1 cellular context compared by ENCODE assay signal in the genomic region with DNA sequence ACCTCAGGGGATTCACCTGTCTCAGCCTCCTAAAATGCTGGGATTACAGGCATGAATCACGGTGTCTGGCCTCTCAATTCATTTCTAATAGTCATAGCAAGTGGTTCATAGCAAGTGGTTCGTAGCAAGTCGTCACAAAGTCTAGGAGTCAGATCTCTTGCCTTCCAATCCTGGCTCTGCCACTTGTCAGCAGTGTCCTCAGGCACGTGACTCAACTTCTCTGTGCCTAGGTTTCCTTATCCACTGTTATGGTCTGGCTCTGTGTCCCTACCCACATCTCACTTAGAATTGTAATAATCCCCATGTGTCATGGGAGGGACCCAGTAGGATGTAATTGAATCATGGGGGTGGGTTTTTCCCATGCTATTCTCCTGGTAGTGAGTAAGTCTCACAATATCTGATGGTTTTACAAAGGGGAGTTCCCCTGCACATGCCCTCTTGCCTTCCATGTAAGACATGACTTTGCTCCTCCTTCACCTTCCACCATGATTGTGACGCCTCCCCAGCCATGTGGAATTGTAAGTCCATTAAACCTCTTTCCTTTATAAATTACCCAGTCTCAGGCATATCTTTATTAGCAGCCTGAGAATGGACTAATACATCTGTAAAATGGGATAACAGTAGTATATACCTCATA.
TF ChIP-seq lines count a peak whose summit lies in the region.

No MANE protein-coding gene starts in this region.

TF ChIP-seq in HepG2, 621 proteins besides CTCF, POLR2A, EP300 and RAD21:
- TF ChIP-seq ETV6 (CRISPR knock-in tag; conservative IDR thresholded peaks at IDR 0.05) (no peak), ZNF431 (CRISPR knock-in tag; IDR thresholded peaks at IDR 0.05; ENCODE audit: borderline replicate concordance, low read depth) (peak; percentile 95; the same call in 1 of the 2 replicates), ARNT2 (CRISPR knock-in tag; IDR thresholded peaks at IDR 0.05; ENCODE audit: low read depth) (no peak)
TF ChIP-seq in HepG2: peak in this region for 1.
